In genomic region chr1:209652121-209652742, GRCh38 we compare ENCODE assay signal across 9 cellular contexts. TPM values are rescaled to one million over a fixed set of nuclear protein-coding genes. Genes with fewer than 3 reads are reported as not detected.
A peak's percentile ranks its signal among the peaks of the same experiment; 100 is the strongest.
DNase-seq lines count a peak whose midpoint lies in the region; ATAC-seq and TF ChIP-seq lines count a peak whose summit lies in the region.
"Had no signal": no experiment of that assay in that cellular context is flagged by ENCODE, and none has a peak within 500 bp of the region (broad histone marks: within the 10 kb centered on the region; RNA-seq: fewer than 3 reads in every experiment).

LAMB3 (minus strand) TSS chr1:209652425; CDS start chr1:209650944, 1,481 bp downstream.

- H3K79me2 ChIP-seq in MM.1S (ENCODE audit: low read length), result no peaks in the 10 kb centered on the region
- no peaks in the 10 kb centered on the region for H3K79me2 ChIP-seq in mesendoderm (ENCODE audit: control insufficient read depth, insufficient read depth, low read length)

- no peak within 1 kb of the TSS for H3K56ac ChIP-seq in mesendoderm (ENCODE audit: low read length)

- no peak within 1 kb of the TSS for H3K4ac ChIP-seq in mesendoderm (ENCODE audit: low read depth, low read length)

- H3K9me3 Mint-ChIP-seq in CD4-positive, CD25-positive, alpha-beta regulatory T cell, result no peaks in the 10 kb centered on the region
- no peaks in the 10 kb centered on the region for H3K9me3 Mint-ChIP-seq in osteocyte (ENCODE audit: unreplicated experiment)

- H3K4me3 Mint-ChIP-seq in CD4-positive, CD25-positive, alpha-beta regulatory T cell, result no peak within 1 kb of the TSS
- H3K4me3 Mint-ChIP-seq in osteocyte (ENCODE audit: unreplicated experiment), result no peak within 1 kb of the TSS

- H4K20me1 ChIP-seq in MM.1S (ENCODE audit: insufficient read depth, low read length), result no peaks in the 10 kb centered on the region

- H3K27me3 ChIP-seq in CD4-positive, CD25-positive, alpha-beta regulatory T cell (ENCODE audit: control insufficient read depth, insufficient read depth, low read length), result no peaks in the 10 kb centered on the region
- H3K27me3 ChIP-seq in MM.1S (replicated peaks; ENCODE audit: insufficient read depth, low read length), result no peaks in the 10 kb centered on the region
- H3K27me3 ChIP-seq in mesendoderm (ENCODE audit: insufficient read depth, low read length, poor library complexity), result no peaks in the 10 kb centered on the region
- H3K27me3 ChIP-seq: dorsolateral prefrontal cortex had no signal

- DNase-seq in CD4-positive, CD25-positive, alpha-beta regulatory T cell, result no peak
- DNase-seq in MM.1S, result no peak
- DNase-seq in epithelial cell of prostate (ENCODE audit: low read depth, low spot score), result peak; percentile 76
- DNase-seq in osteocyte (ENCODE audit: extremely low spot score, unreplicated experiment), result no peak
- no peak for DNase-seq in mesendoderm
- no peak for DNase-seq in amniotic stem cell (lab: John Stamatoyannopoulos, UW)

- H2AFZ ChIP-seq in MM.1S (ENCODE audit: low read length), result peak within 1 kb of the TSS; percentile 39; the same call in 1 of the 2 replicates

- peaks cover 4% of the 10 kb centered on the region for H3K4me1 ChIP-seq in CD4-positive, CD25-positive, alpha-beta regulatory T cell (ENCODE audit: control insufficient read depth, insufficient read depth, low read length, poor library complexity, severe bottlenecking)
- H3K4me1 ChIP-seq in MM.1S (ENCODE audit: low read length) (peaks cover 34% of the 10 kb centered on the region), mesendoderm (ENCODE audit: control insufficient read depth, low read depth, low read length) (no peaks in the 10 kb centered on the region)

- H3K4me1 Mint-ChIP-seq in CD4-positive, CD25-positive, alpha-beta regulatory T cell, result peaks cover 0 to 8% (median 6%) of the 10 kb centered on the region in 4 donors
- peaks cover 64% of the 10 kb centered on the region for H3K4me1 Mint-ChIP-seq in osteocyte (ENCODE audit: unreplicated experiment)

- H3K9ac ChIP-seq in MM.1S (ENCODE audit: low read length), result no peak within 1 kb of the TSS
- H3K9ac ChIP-seq in mesendoderm (ENCODE audit: low read length), result no peak within 1 kb of the TSS

- H3K27me3 Mint-ChIP-seq in CD4-positive, CD25-positive, alpha-beta regulatory T cell, result peaks cover 3% of the 10 kb centered on the region
- H3K27me3 Mint-ChIP-seq in osteocyte (ENCODE audit: unreplicated experiment), result no peaks in the 10 kb centered on the region

- H3K9me2 ChIP-seq in MM.1S (replicated peaks; ENCODE audit: insufficient read depth, low read length), result no peaks in the 10 kb centered on the region

- H3F3A ChIP-seq in MM.1S (ENCODE audit: insufficient read depth, low read length), result no peaks in the 10 kb centered on the region

- H3K36me3 Mint-ChIP-seq in CD4-positive, CD25-positive, alpha-beta regulatory T cell, result no peaks in the 10 kb centered on the region
- H3K36me3 Mint-ChIP-seq in osteocyte (ENCODE audit: unreplicated experiment), result no peaks in the 10 kb centered on the region

- H3K27ac ChIP-seq in CD4-positive, CD25-positive, alpha-beta regulatory T cell (ENCODE audit: insufficient read depth, low read length, poor library complexity, severe bottlenecking), result no peak within 1 kb of the TSS
- H3K27ac ChIP-seq in MM.1S (ENCODE audit: low read length), result peak within 1 kb of the TSS; percentile 17; the same call in 1 of the 2 replicates
- H3K27ac ChIP-seq in epithelial cell of prostate, result peak within 1 kb of the TSS; percentile 100
- H3K27ac ChIP-seq in mesendoderm (ENCODE audit: low read depth, low read length), result no peak within 1 kb of the TSS

- no peak for ATAC-seq in CD4-positive, CD25-positive, alpha-beta regulatory T cell (ENCODE audit: low read depth in 2 of 2)
- ATAC-seq in GM18519 (IDR thresholded peaks at IDR 0.05; ENCODE audit: low FRiP score, unreplicated experiment), result no peak
- no peak for ATAC-seq in GM21529 (IDR thresholded peaks at IDR 0.05; ENCODE audit: unreplicated experiment)

- H3K18ac ChIP-seq in mesendoderm (ENCODE audit: low read length), result no peak within 1 kb of the TSS

- peak within 1 kb of the TSS in 2 of 3 donors; percentile 20 to 88 for H3K27ac Mint-ChIP-seq in CD4-positive, CD25-positive, alpha-beta regulatory T cell
- H3K27ac Mint-ChIP-seq in osteocyte (ENCODE audit: unreplicated experiment), result peak within 1 kb of the TSS; percentile 64

- no peak within 1 kb of the TSS for H3K4me3 ChIP-seq in CD4-positive, CD25-positive, alpha-beta regulatory T cell (ENCODE audit: low read depth, low read length)
- H3K4me3 ChIP-seq in MM.1S (ENCODE audit: low read length) (no peak within 1 kb of the TSS), mesendoderm (ENCODE audit: low read length) (no peak within 1 kb of the TSS)

- no peak within 1 kb of the TSS for H2BK15ac ChIP-seq in mesendoderm (replicated peaks; ENCODE audit: low read depth)

- H3K4me2 ChIP-seq in MM.1S (ENCODE audit: low read depth, low read length), result peak within 1 kb of the TSS; percentile 12; the same call in 1 of the 2 replicates
- no peak within 1 kb of the TSS for H3K4me2 ChIP-seq in mesendoderm (ENCODE audit: low read length)

- no peak within 1 kb of the TSS for H4K8ac ChIP-seq in mesendoderm (ENCODE audit: low read depth, low read length)

- no CpG with 5 or more reads among the region's 14 CpGs for WGBS in mesendoderm (ENCODE audit: extremely low coverage, insufficient coverage, low lambda C conversion rate)

- H4K5ac ChIP-seq in mesendoderm (ENCODE audit: low read length), result no peak within 1 kb of the TSS

- no peaks in the 10 kb centered on the region for H3K36me3 ChIP-seq in CD4-positive, CD25-positive, alpha-beta regulatory T cell (ENCODE audit: control insufficient read depth, insufficient read depth, low read length)
- H3K36me3 ChIP-seq in MM.1S (replicated peaks; ENCODE audit: insufficient read depth, low read length) (no peaks in the 10 kb centered on the region), mesendoderm (ENCODE audit: control insufficient read depth, insufficient read depth, low read length) (no peaks in the 10 kb centered on the region)

- H2BK5ac ChIP-seq in mesendoderm (ENCODE audit: low read length), result no peak within 1 kb of the TSS

- TF ChIP-seq CTCF in MM.1S (IDR thresholded peaks at IDR 0.05; ENCODE audit: low read length), result no peak
- no peak for TF ChIP-seq CTCF in osteocyte (IDR thresholded peaks at IDR 0.05)

- H3K9me3 ChIP-seq in CD4-positive, CD25-positive, alpha-beta regulatory T cell (ENCODE audit: control insufficient read depth in 2 of 2, low read length in 2 of 2), result no peaks in the 10 kb centered on the region
- H3K9me3 ChIP-seq in MM.1S (replicated peaks; ENCODE audit: insufficient read depth, low read length), result no peaks in the 10 kb centered on the region

- no peak within 1 kb of the TSS for H2AK5ac ChIP-seq in mesendoderm (ENCODE audit: low read length)

- H2BK120ac ChIP-seq in mesendoderm (ENCODE audit: low read depth, low read length), result no peak within 1 kb of the TSS

- no peaks in the 10 kb centered on the region for H3K79me1 ChIP-seq in mesendoderm (ENCODE audit: low read length)

- no peak within 1 kb of the TSS for H3K23ac ChIP-seq in mesendoderm (ENCODE audit: low read length)

RNA-seq across cellular contexts. Expression of gene LAMB3, which starts in this region (rescaled TPM):
- 0.96 TPM for total RNA-seq in CD4-positive, CD25-positive, alpha-beta regulatory T cell
- under 1 TPM in 3 of 4 donors, not detected in 1; 0.24 to 0.74 (median 0.54) TPM for polyA plus RNA-seq in CD4-positive, CD25-positive, alpha-beta regulatory T cell
- total RNA-seq in osteocyte, result 2.6 and 4.1 TPM in 2 replicates
- 0.79 TPM for polyA plus RNA-seq in mesendoderm (2013, experiment 1 of 2)
- polyA plus RNA-seq in mesendoderm (2013, experiment 2 of 2), result 0.73 TPM

Comparison
In these comparisons a context has a peak if more than half of its experiments do, and no peak if none do; other contexts are left out.
1. H3K27ac ChIP-seq: peak in MM.1S (single experiment) and epithelial cell of prostate (single experiment); none in CD4-positive, CD25-positive, alpha-beta regulatory T cell (single experiment) and mesendoderm (single experiment).